39 cellular contexts compared by ENCODE assay signal in genomic region chr6:29451471-29452193, GRCh38. TPM values are rescaled to one million over a fixed set of nuclear protein-coding genes. Genes with fewer than 3 reads are reported as not detected.
A peak's percentile ranks its signal among the peaks of the same experiment; 100 is the strongest.
DNase-seq lines count a peak whose midpoint lies in the region; ATAC-seq, FAIRE-seq and TF ChIP-seq lines count a peak whose summit lies in the region.
"Had no signal": no experiment of that assay in that cellular context is flagged by ENCODE, and none has a peak within 500 bp of the region (broad histone marks: within the 10 kb centered on the region; RNA-seq: fewer than 3 reads in every experiment).

No MANE protein-coding gene starts in this region.

- H3K4me3 ChIP-seq in astrocyte of the spinal cord (ENCODE audit: low read depth, low read length) (no peak overlapping the region), neuronal stem cell (ENCODE audit: low read length in 2 of 2) (no peak overlapping the region)
- H3K4me3 ChIP-seq: cardiac muscle cell, heart left ventricle, right lobe of liver, thoracic aorta, uterus had no signal

- H3K4ac ChIP-seq in neuronal stem cell (ENCODE audit: low read length): no peak overlapping the region

- no peak overlapping the region for H3K4me3 Mint-ChIP-seq in activated CD8-positive, alpha-beta T cell treated with anti-CD3 and anti-CD28 coated beads for 36 hours
- H3K4me3 Mint-ChIP-seq: activated CD4-positive, alpha-beta T cell treated with anti-CD3 and anti-CD28 coated beads for 36 hours; CD4-positive, alpha-beta T cell; effector memory CD8-positive, alpha-beta T cell; mesothelial cell of epicardium; naive B cell; stimulated activated naive CD8-positive, alpha-beta T cell treated with anti-CD3 and anti-CD28 coated beads, Interleukin-15, amount 100 ng/mL, for 72 hours; T-helper 17 cell had no signal

- H3K9me3 ChIP-seq in neuronal stem cell (replicated peaks in 1 of 2; ENCODE audit: control insufficient read depth in 2 of 2, insufficient read depth in 1 of 2, low read depth in 1 of 2, low read length in 2 of 2): peaks cover 0 to 2% of the 10 kb centered on the region in 2 donors
- H3K9me3 ChIP-seq: right lobe of liver, thoracic aorta, uterus had no signal

- ATAC-seq in HG02759 (IDR thresholded peaks at IDR 0.05; ENCODE audit: unreplicated experiment): no peak
- ATAC-seq in activated CD8-positive, alpha-beta T cell treated with anti-CD3 and anti-CD28 coated beads for 36 hours: no peak
- ATAC-seq: activated CD4-positive, alpha-beta T cell treated with anti-CD3 and anti-CD28 coated beads for 36 hours; effector memory CD8-positive, alpha-beta T cell; esophagus mucosa; heart left ventricle; right lobe of liver; Right ventricle myocardium inferior; stimulated activated naive CD8-positive, alpha-beta T cell treated with anti-CD3 and anti-CD28 coated beads, Interleukin-15, amount 100 ng/mL, for 72 hours; T-helper 17 cell had no signal

- H3K9ac ChIP-seq in neuronal stem cell (ENCODE audit: low read depth, low read length, poor library complexity): no peak overlapping the region

- no peak overlapping the region for H3K4me2 ChIP-seq in neuronal stem cell (ENCODE audit: insufficient read depth, low read length, poor library complexity, severe bottlenecking)

- CTCF ChIA-PET in activated CD8-positive, alpha-beta T cell treated with anti-CD3 and anti-CD28 coated beads for 36 hours (lab: Charles Lee): no interaction called here

- H2BK120ac ChIP-seq in neuronal stem cell (ENCODE audit: low read depth, low read length): no peak overlapping the region

- H3K79me1 ChIP-seq in neuronal stem cell (ENCODE audit: low read depth, low read length): no peaks in the 10 kb centered on the region

- H3K14ac ChIP-seq in neuronal stem cell (ENCODE audit: low read length): no peak overlapping the region

- no peaks in the 10 kb centered on the region for H3K36me3 ChIP-seq in neuronal stem cell (replicated peaks in 1 of 2; ENCODE audit: control insufficient read depth in 2 of 2, insufficient read depth in 2 of 2, low read length in 2 of 2)
- H3K36me3 ChIP-seq: cardiac muscle cell, heart left ventricle, right lobe of liver, thoracic aorta, uterus had no signal

- in situ Hi-C loops in astrocyte of the spinal cord (cut with HindIII; ENCODE audit: low sequenced_read_pairs): no loop called here

- H3K27ac ChIP-seq in neuronal stem cell (replicated peaks; ENCODE audit: low read length): no peak overlapping the region
- H3K27ac ChIP-seq: cardiac muscle cell, heart left ventricle, HL-60, right lobe of liver, thoracic aorta, uterus had no signal

- no peak overlapping the region for H2BK5ac ChIP-seq in neuronal stem cell (ENCODE audit: low read length)

- POLR2A ChIA-PET in activated CD8-positive, alpha-beta T cell treated with anti-CD3 and anti-CD28 coated beads for 36 hours (lab: Charles Lee): no interaction called here

- no peak for TF ChIP-seq CTCF in astrocyte of the spinal cord (IDR thresholded peaks at IDR 0.05; ENCODE audit: low read depth, low read length)
- no peak for TF ChIP-seq CTCF in activated CD8-positive, alpha-beta T cell treated with anti-CD3 and anti-CD28 coated beads for 36 hours (IDR thresholded peaks at IDR 0.05)

- H3K27me3 ChIP-seq in neuronal stem cell (ENCODE audit: control insufficient read depth in 3 of 3, insufficient read depth in 3 of 3, low read depth in 1 of 3, low read length in 3 of 3): no peaks in the 10 kb centered on the region
- H3K27me3 ChIP-seq: cardiac muscle cell, right lobe of liver had no signal

- H3K27me3 Mint-ChIP-seq in activated CD8-positive, alpha-beta T cell treated with anti-CD3 and anti-CD28 coated beads for 36 hours: peaks cover 19% of the 10 kb centered on the region

- WGBS in neuronal stem cell (ENCODE audit: extremely low coverage in 2 of 2, insufficient read length in 2 of 2, insufficient replicate concordance in 1 of 2), 2 donors: no CpG with 5 or more reads among the region's 3 CpGs

- no peak overlapping the region for H2BK12ac ChIP-seq in neuronal stem cell (ENCODE audit: low read length)

- DNase-seq in EH (ENCODE audit: low read depth): peak; percentile 3
- DNase-seq in HTR-8/SVneo (ENCODE audit: insufficient read length, low spot score): peak; percentile 29
- DNase-seq in astrocyte of the spinal cord (ENCODE audit: low read depth, low spot score): peak; percentile 16
- peak; percentile 59 for DNase-seq in glomerular visceral epithelial cell (ENCODE audit: extremely low spot score)
- no peak for DNase-seq in activated CD4-positive, CD25-positive, alpha-beta regulatory T cell treated with anti-CD3 and anti-CD28 coated beads, Interleukin-2, amount 50 U/mL, for 72 hours
- DNase-seq in neuronal stem cell (ENCODE audit: low spot score): no peak
- no peak for DNase-seq in activated CD8-positive, alpha-beta T cell treated with anti-CD3 and anti-CD28 coated beads for 36 hours
- DNase-seq: activated CD4-positive, alpha-beta T cell treated with anti-CD3 and anti-CD28 coated beads for 36 hours; activated effector memory CD4-positive, alpha-beta T cell treated with Interleukin-2 at 50 U/mL for 16 hours; activated T-cell treated with anti-CD3 and anti-CD28 coated beads for 4 hours; CD4-positive, alpha-beta T cell; cortex of kidney; DND-41; effector memory CD8-positive, alpha-beta T cell; GOT3; heart left ventricle; kidney; naive B cell; NCI-H1694; NCI-H2171; NCI-H510A treated with DMSO at 0.1 percent for 48 hours; right lobe of liver; stimulated activated CD4-positive, alpha-beta T cell treated with anti-CD3 and anti-CD28 coated beads, Interleukin-12 subunit alpha, Interleukin-12 subunit beta, amount 100 ng/mL, for 4 hours; stimulated activated CD4-positive, alpha-beta T cell treated with anti-CD3 and anti-CD28 coated beads, Interleukin-2, amount 100 ng/mL, for 48 hours; stimulated activated naive CD8-positive, alpha-beta T cell treated with anti-CD3 and anti-CD28 coated beads, Interleukin-15, amount 100 ng/mL, for 72 hours; T-helper 17 cell; uterus had no signal

- H3K27ac Mint-ChIP-seq in activated CD8-positive, alpha-beta T cell treated with anti-CD3 and anti-CD28 coated beads for 36 hours: no peak overlapping the region
- H3K27ac Mint-ChIP-seq: activated CD4-positive, alpha-beta T cell treated with anti-CD3 and anti-CD28 coated beads for 36 hours; activated naive CD4-positive, alpha-beta T cell treated with anti-CD3 and anti-CD28 coated beads, Interleukin-2, amount 50 U/mL, for 72 hours; CD4-positive, alpha-beta T cell; effector memory CD8-positive, alpha-beta T cell; mesothelial cell of epicardium; naive B cell; progenitor cell of endocrine pancreas; stimulated activated naive CD8-positive, alpha-beta T cell treated with anti-CD3 and anti-CD28 coated beads, Interleukin-15, amount 100 ng/mL, for 72 hours; T-helper 17 cell had no signal

- no peak overlapping the region for H2BK15ac ChIP-seq in neuronal stem cell (ENCODE audit: low read length)

- H3K18ac ChIP-seq in neuronal stem cell (ENCODE audit: low read length): no peak overlapping the region

- H4K91ac ChIP-seq in neuronal stem cell (ENCODE audit: low read depth, low read length, poor library complexity): no peak overlapping the region

- no peak overlapping the region for H3K23ac ChIP-seq in neuronal stem cell (ENCODE audit: low read depth, low read length, poor library complexity)

- H3K4me1 ChIP-seq in neuronal stem cell (ENCODE audit: control insufficient read depth in 2 of 2, insufficient read depth in 1 of 2, low read depth in 1 of 2, low read length in 2 of 2): peaks cover 2 to 3% of the 10 kb centered on the region in 2 donors
- H3K4me1 ChIP-seq: heart left ventricle, right lobe of liver, uterus had no signal

- no peak overlapping the region for H2AK5ac ChIP-seq in neuronal stem cell (ENCODE audit: low read depth, low read length)

- intact Hi-C loops in activated CD8-positive, alpha-beta T cell treated with anti-CD3 and anti-CD28 coated beads for 36 hours (cut with micrococcal nuclease): no loop called here

- H3K9me3 Mint-ChIP-seq in activated CD8-positive, alpha-beta T cell treated with anti-CD3 and anti-CD28 coated beads for 36 hours: peaks cover 2% of the 10 kb centered on the region
- H3K9me3 Mint-ChIP-seq: CD4-positive, alpha-beta T cell; stimulated activated naive CD8-positive, alpha-beta T cell treated with anti-CD3 and anti-CD28 coated beads, Interleukin-15, amount 100 ng/mL, for 72 hours had no signal

- H3K4me1 Mint-ChIP-seq in activated CD8-positive, alpha-beta T cell treated with anti-CD3 and anti-CD28 coated beads for 36 hours (ENCODE audit: low read depth): no peaks in the 10 kb centered on the region
- H3K4me1 Mint-ChIP-seq: activated CD4-positive, alpha-beta T cell treated with anti-CD3 and anti-CD28 coated beads for 36 hours; naive B cell; stimulated activated naive CD8-positive, alpha-beta T cell treated with anti-CD3 and anti-CD28 coated beads, Interleukin-15, amount 100 ng/mL, for 72 hours; T-helper 17 cell had no signal

- H3K36me3 Mint-ChIP-seq in activated CD8-positive, alpha-beta T cell treated with anti-CD3 and anti-CD28 coated beads for 36 hours (ENCODE audit: low read depth): no peaks in the 10 kb centered on the region
- H3K36me3 Mint-ChIP-seq: activated naive CD4-positive, alpha-beta T cell treated with anti-CD3 and anti-CD28 coated beads, Interleukin-2, amount 50 U/mL, for 72 hours; mesothelial cell of epicardium; naive B cell had no signal

- H2AFZ ChIP-seq in neuronal stem cell (ENCODE audit: low read length): no peak overlapping the region

- H4K8ac ChIP-seq in neuronal stem cell (ENCODE audit: low read depth, low read length): no peak overlapping the region

- peak; percentile 62 for FAIRE-seq in HTR-8/SVneo (lab: Jason Lieb, UNC)
- FAIRE-seq: kidney, TTC549 had no signal

RNA-seq across cellular contexts. Expression of gene OR11A1, which starts 5.2 kb away (rescaled TPM):
- not detected for polyA plus RNA-seq in neuronal stem cell (2013, experiment 1 of 2)
- not detected for polyA plus RNA-seq in neuronal stem cell (2013, experiment 2 of 2)
- not detected for total RNA-seq in activated CD8-positive, alpha-beta T cell treated with anti-CD3 and anti-CD28 coated beads for 36 hours
- total RNA-seq: activated CD4-positive, alpha-beta T cell treated with anti-CD3 and anti-CD28 coated beads for 36 hours; activated naive CD4-positive, alpha-beta T cell treated with anti-CD3 and anti-CD28 coated beads, Interleukin-2, amount 50 U/mL, for 72 hours; cardiac muscle cell; CD4-positive, alpha-beta T cell; esophagus mucosa; fibroblast of villous mesenchyme; heart left ventricle; kidney; lower leg skin; mesothelial cell of epicardium; progenitor cell of endocrine pancreas; right lobe of liver; Right ventricle myocardium inferior; T-helper 17 cell; thoracic aorta; uterus had no signal
- polyA plus RNA-seq: cardiac muscle cell, heart left ventricle had no signal

RNA-seq across cellular contexts. Expression of gene OR2H1, which starts 5.3 kb away (rescaled TPM):
- polyA plus RNA-seq in neuronal stem cell (2013, experiment 1 of 2): 0.03 TPM
- polyA plus RNA-seq in neuronal stem cell (2013, experiment 2 of 2): 0.01 TPM
- not detected for total RNA-seq in activated CD8-positive, alpha-beta T cell treated with anti-CD3 and anti-CD28 coated beads for 36 hours
- total RNA-seq: activated CD4-positive, alpha-beta T cell treated with anti-CD3 and anti-CD28 coated beads for 36 hours; activated naive CD4-positive, alpha-beta T cell treated with anti-CD3 and anti-CD28 coated beads, Interleukin-2, amount 50 U/mL, for 72 hours; cardiac muscle cell; CD4-positive, alpha-beta T cell; esophagus mucosa; fibroblast of villous mesenchyme; heart left ventricle; kidney; lower leg skin; mesothelial cell of epicardium; progenitor cell of endocrine pancreas; right lobe of liver; Right ventricle myocardium inferior; T-helper 17 cell; thoracic aorta; uterus had no signal
- polyA plus RNA-seq: cardiac muscle cell, heart left ventricle had no signal

RNA-seq across cellular contexts. Expression of gene OR10C1, which starts 12.5 kb away (rescaled TPM):
- polyA plus RNA-seq in neuronal stem cell (2013, experiment 1 of 2): not detected
- polyA plus RNA-seq in neuronal stem cell (2013, experiment 2 of 2): not detected
- total RNA-seq in activated CD8-positive, alpha-beta T cell treated with anti-CD3 and anti-CD28 coated beads for 36 hours: not detected
- total RNA-seq: activated CD4-positive, alpha-beta T cell treated with anti-CD3 and anti-CD28 coated beads for 36 hours; activated naive CD4-positive, alpha-beta T cell treated with anti-CD3 and anti-CD28 coated beads, Interleukin-2, amount 50 U/mL, for 72 hours; cardiac muscle cell; CD4-positive, alpha-beta T cell; esophagus mucosa; fibroblast of villous mesenchyme; heart left ventricle; kidney; lower leg skin; mesothelial cell of epicardium; progenitor cell of endocrine pancreas; right lobe of liver; Right ventricle myocardium inferior; T-helper 17 cell; thoracic aorta; uterus had no signal
- polyA plus RNA-seq: cardiac muscle cell, heart left ventricle had no signal

RNA-seq across cellular contexts. Expression of gene MAS1L, which starts 36.1 kb away (rescaled TPM):
- not detected for polyA plus RNA-seq in neuronal stem cell (2013, experiment 1 of 2)
- polyA plus RNA-seq in neuronal stem cell (2013, experiment 2 of 2): not detected
- not detected for total RNA-seq in activated CD8-positive, alpha-beta T cell treated with anti-CD3 and anti-CD28 coated beads for 36 hours
- total RNA-seq: activated CD4-positive, alpha-beta T cell treated with anti-CD3 and anti-CD28 coated beads for 36 hours; activated naive CD4-positive, alpha-beta T cell treated with anti-CD3 and anti-CD28 coated beads, Interleukin-2, amount 50 U/mL, for 72 hours; cardiac muscle cell; CD4-positive, alpha-beta T cell; esophagus mucosa; fibroblast of villous mesenchyme; heart left ventricle; kidney; lower leg skin; mesothelial cell of epicardium; progenitor cell of endocrine pancreas; right lobe of liver; Right ventricle myocardium inferior; T-helper 17 cell; thoracic aorta had no signal
- polyA plus RNA-seq: cardiac muscle cell, heart left ventricle had no signal

RNA-seq across cellular contexts. Expression of gene OR12D1, which starts 36.9 kb away (rescaled TPM):
- not detected for polyA plus RNA-seq in neuronal stem cell (2013, experiment 1 of 2)
- polyA plus RNA-seq in neuronal stem cell (2013, experiment 2 of 2): not detected
- not detected for total RNA-seq in activated CD8-positive, alpha-beta T cell treated with anti-CD3 and anti-CD28 coated beads for 36 hours
- total RNA-seq: activated CD4-positive, alpha-beta T cell treated with anti-CD3 and anti-CD28 coated beads for 36 hours; activated naive CD4-positive, alpha-beta T cell treated with anti-CD3 and anti-CD28 coated beads, Interleukin-2, amount 50 U/mL, for 72 hours; cardiac muscle cell; CD4-positive, alpha-beta T cell; esophagus mucosa; fibroblast of villous mesenchyme; heart left ventricle; kidney; lower leg skin; mesothelial cell of epicardium; progenitor cell of endocrine pancreas; right lobe of liver; Right ventricle myocardium inferior; T-helper 17 cell; thoracic aorta; uterus had no signal
- polyA plus RNA-seq: cardiac muscle cell, heart left ventricle had no signal

Comparison
In these comparisons a context has a peak if more than half of its experiments do, and no peak if none do; other contexts are left out.
1. DNase-seq: peak in EH (single experiment), HTR-8/SVneo (single experiment), astrocyte of the spinal cord (single experiment) and glomerular visceral epithelial cell (single experiment); none in activated CD4-positive, CD25-positive, alpha-beta regulatory T cell treated with anti-CD3 and anti-CD28 coated beads, Interleukin-2, amount 50 U/mL, for 72 hours (single experiment), neuronal stem cell (single experiment) and activated CD8-positive, alpha-beta T cell treated with anti-CD3 and anti-CD28 coated beads for 36 hours (single experiment).